ENCODE assay signal across 12 cellular contexts in the genomic region with DNA sequence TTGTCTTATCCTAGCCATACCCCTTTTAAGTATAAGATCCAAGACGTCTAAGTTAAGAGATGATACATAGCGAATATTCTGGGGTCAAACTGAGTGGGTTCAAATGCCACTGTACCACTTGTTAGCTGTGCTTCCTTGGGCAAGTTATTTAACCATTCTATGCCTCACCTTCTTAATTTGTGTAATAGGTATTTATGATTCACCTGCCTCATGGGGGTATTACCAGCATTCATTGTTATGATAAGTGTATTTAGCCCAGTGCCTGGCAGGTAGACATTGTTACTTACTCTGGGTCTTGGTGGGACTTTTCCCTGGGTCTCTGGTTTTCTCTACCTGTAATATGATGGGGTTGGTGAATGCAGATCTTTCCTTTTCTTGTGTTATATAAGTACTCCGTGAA. TPM values are rescaled to one million over a fixed set of nuclear protein-coding genes. Genes with fewer than 3 reads are reported as not detected.
DNase-seq lines count a peak whose midpoint lies in the region; ATAC-seq, FAIRE-seq and TF ChIP-seq lines count a peak whose summit lies in the region.
"Had no signal": no experiment of that assay in that cellular context is flagged by ENCODE, and none has a peak within 500 bp of the region (broad histone marks: within the 10 kb centered on the region; RNA-seq: fewer than 3 reads in every experiment).

No MANE protein-coding gene starts in this region.

- TF ChIP-seq CTCF in GM06990 (IDR thresholded peaks at IDR 0.05; ENCODE audit: insufficient read depth, low read length, poor library complexity, severe bottlenecking) (no peak), NB4 (IDR thresholded peaks at IDR 0.05; ENCODE audit: low read depth, low read length) (no peak), H1 (IDR thresholded peaks at IDR 0.05; ENCODE audit: control extremely low read depth in 1 of 3, insufficient read depth in 1 of 3, low read depth in 1 of 3, low read length in 3 of 3) (no peak), neutrophil (IDR thresholded peaks at IDR 0.05) (no peak), lower lobe of right lung (IDR thresholded peaks at IDR 0.05) (no peak)

- H3K27me3 ChIP-seq in GM06990 (replicated peaks; ENCODE audit: control insufficient read depth, insufficient read depth, low read length), result no peaks in the 10 kb centered on the region
- H3K27me3 ChIP-seq in H1 (replicated peaks in 1 of 4; ENCODE audit: control insufficient read depth in 3 of 4, extremely low read depth in 1 of 4, insufficient read depth in 3 of 4, low read length in 3 of 4), result no peaks in the 10 kb centered on the region
- no peaks in the 10 kb centered on the region for H3K27me3 ChIP-seq in neutrophil
- no peaks in the 10 kb centered on the region for H3K27me3 ChIP-seq in lower lobe of right lung (ENCODE audit: low read depth)

- H3K9me3 ChIP-seq in H1 (ENCODE audit: insufficient read depth in 2 of 2, low read depth in 1 of 2, low read length in 1 of 2), result no peaks in the 10 kb centered on the region
- H3K9me3 ChIP-seq in neutrophil, result no peaks in the 10 kb centered on the region
- no peaks in the 10 kb centered on the region for H3K9me3 ChIP-seq in lower lobe of right lung
- H3K9me3 ChIP-seq: prostate gland had no signal

- H3K4ac ChIP-seq in H1 (replicated peaks; ENCODE audit: insufficient read length, low read depth, low read length), result no peak overlapping the region

- H2BK5ac ChIP-seq in H1 (ENCODE audit: low read depth, low read length), result no peak overlapping the region

- CTCF ChIA-PET in H1 (lab: Charles Lee; ENCODE audit: partially characterized antibody), result interaction anchor here (0.9 to 2.1 kb wide), 6 partner anchors 9 to 67 kb away, joined by 3 to 9 read pairs (median 4); no protein-coding TSS in a partner anchor

- H4K91ac ChIP-seq in H1 (replicated peaks; ENCODE audit: insufficient read length, low read length), result no peak overlapping the region

- no peak overlapping the region for H2BK20ac ChIP-seq in H1 (ENCODE audit: low read length)

- no peak overlapping the region for H2BK15ac ChIP-seq in H1 (ENCODE audit: low read length)

- H3K36me3 ChIP-seq in GM06990 (ENCODE audit: control insufficient read depth, insufficient read depth, low read length) (no peaks in the 10 kb centered on the region), H1 (ENCODE audit: control insufficient read depth in 2 of 4, insufficient read depth in 4 of 4, low read length in 3 of 4) (no peaks in the 10 kb centered on the region; a peak in 1 of 8 replicates), neutrophil (no peaks in the 10 kb centered on the region), lower lobe of right lung (no peaks in the 10 kb centered on the region)
- H3K36me3 ChIP-seq: prostate gland had no signal

- no peak overlapping the region for H2AFZ ChIP-seq in H1 (ENCODE audit: low read length)

- no peak overlapping the region for H4K8ac ChIP-seq in H1 (ENCODE audit: extremely low read depth, insufficient read depth, low read length)

- H3K23ac ChIP-seq in H1 (ENCODE audit: insufficient read length), result no peak overlapping the region

- no peak overlapping the region for H3K56ac ChIP-seq in H1 (replicated peaks; ENCODE audit: insufficient read length, low read depth, low read length)

- peaks cover 37% of the 10 kb centered on the region in 2 experiments for H4K20me1 ChIP-seq in H1 (replicated peaks in 1 of 2; ENCODE audit: control insufficient read depth in 1 of 2, insufficient read depth in 2 of 2, low read length in 2 of 2)

- POLR2A ChIA-PET in H1 (lab: Charles Lee; ENCODE audit: partially characterized antibody), result interaction anchor here (1.5 to 15.0 kb wide), 4 partner anchors 10 to 99 kb away, joined by 6 to 307 read pairs (median 42); a partner anchor contains a TSS

- FAIRE-seq in H1 (lab: Jason Lieb, UNC), result no peak
- FAIRE-seq: TTC549 had no signal

- peak overlapping the region; percentile 77 for H3K4me3 ChIP-seq in GM06990 (replicated peaks; ENCODE audit: low read depth, low read length)
- peak overlapping the region; percentile 62 for H3K4me3 ChIP-seq in NB4 (ENCODE audit: low read depth, low read length)
- H3K4me3 ChIP-seq in H1 (ENCODE audit: extremely low read depth in 1 of 4, insufficient read depth in 2 of 4, low read depth in 3 of 4, low read length in 4 of 4), result peak overlapping the region; percentile 2 to 72 (median 57); a peak in 6 of 8 replicates
- H3K4me3 ChIP-seq in neutrophil (ENCODE audit: low read depth in 1 of 2, low read length in 1 of 2), result no peak overlapping the region
- no peak overlapping the region for H3K4me3 ChIP-seq in lower lobe of right lung
- H3K4me3 ChIP-seq: prostate gland had no signal

- no peak overlapping the region for H2BK120ac ChIP-seq in H1 (replicated peaks; ENCODE audit: low read depth, low read length)

- WGBS in H1 (ENCODE audit: extremely low coverage in 1 of 2, insufficient coverage in 1 of 2, insufficient read length in 1 of 2, insufficient replicate concordance in 2 of 2, low coverage in 1 of 2, low lambda C conversion rate in 2 of 2, missing lambda C conversion rate in 1 of 2), 2 experiments, result 3% methylated on average over 3 of the region's 3 CpGs; no CpG with 5 or more reads in 1 of the 2 experiments

- TF ChIP-seq POLR2A in NB4 (IDR thresholded peaks at IDR 0.05; ENCODE audit: extremely low read depth, insufficient read length) (no peak), H1 (IDR thresholded peaks at IDR 0.05; ENCODE audit: control extremely low read depth in 1 of 2, low read depth in 2 of 2, low read length in 2 of 2) (no peak; a peak in 1 of 3 replicates)

- intact Hi-C loops in lower lobe of right lung (cut with DNase I), result no loop called here

- H3K18ac ChIP-seq in H1 (ENCODE audit: extremely low read depth, low read length), result no peak overlapping the region

- peak overlapping the region; percentile 87 to 88 for H3K4me2 ChIP-seq in H1 (ENCODE audit: insufficient read depth in 1 of 2, low read depth in 2 of 2, low read length in 2 of 2)

- no peak overlapping the region for H3K14ac ChIP-seq in H1 (ENCODE audit: insufficient read length)

- TF ChIP-seq EP300 in H1 (IDR thresholded peaks at IDR 0.05; ENCODE audit: borderline replicate concordance in 1 of 2, low read depth in 2 of 2, low read length in 2 of 2), result no peak

- peak overlapping the region in 1 of 4 experiments; percentile 58; a peak in 1 of 7 replicates for H3K9ac ChIP-seq in H1 (replicated peaks in 1 of 4; ENCODE audit: extremely low read depth in 1 of 4, low read depth in 3 of 4, low read length in 3 of 4)

- H3K4me1 ChIP-seq in H1 (replicated peaks in 1 of 4; ENCODE audit: control insufficient read depth in 3 of 4, insufficient read depth in 4 of 4, low read length in 3 of 4), result peaks cover 14 to 29% (median 22%) of the 10 kb centered on the region in 4 experiments
- peaks cover 46 to 48% of the 10 kb centered on the region in 2 experiments for H3K4me1 ChIP-seq in neutrophil (ENCODE audit: control insufficient read depth in 1 of 2, insufficient read depth in 1 of 2, low read depth in 1 of 2, low read length in 1 of 2)
- peaks cover 59% of the 10 kb centered on the region for H3K4me1 ChIP-seq in lower lobe of right lung

- no peak overlapping the region for H2AK5ac ChIP-seq in H1 (ENCODE audit: low read depth, low read length)

- peaks cover 80 to 85% of the 10 kb centered on the region in 2 experiments for H3K79me2 ChIP-seq in H1 (ENCODE audit: control insufficient read depth in 1 of 2, insufficient read depth in 2 of 2, low read length in 2 of 2)

- no peak overlapping the region for H2BK12ac ChIP-seq in H1 (ENCODE audit: low read depth, low read length)

- no peak for TF ChIP-seq RAD21 in H1 (IDR thresholded peaks at IDR 0.05 in 1 of 2, conservative IDR thresholded peaks at IDR 0.05 in 1 of 2; ENCODE audit: low read depth in 2 of 2, low read length in 2 of 2)

- peaks cover 3% of the 10 kb centered on the region; the same call in 1 of the 2 replicates for H3K23me2 ChIP-seq in H1 (ENCODE audit: low read depth, low read length)

- no peak for DNase-seq in GM06990 (ENCODE audit: extremely low read depth, insufficient read length)
- DNase-seq in NB4 (ENCODE audit: low read depth), result no peak
- no peak for DNase-seq in H1 (ENCODE audit: low read depth in 1 of 2, low spot score in 2 of 2)
- DNase-seq in 8988T, result no peak
- DNase-seq in stimulated activated CD4-positive, alpha-beta T cell treated with anti-CD3 and anti-CD28 coated beads, Interleukin-1b, Interleukin-23, amount 100 ng/mL, for 48 hours, result no peak
- DNase-seq in lower lobe of right lung, result no peak
- DNase-seq: aorta, NCI-H345 had no signal

- H4K5ac ChIP-seq in H1 (ENCODE audit: insufficient read length, low read depth, low read length), result no peak overlapping the region

- H3K27ac ChIP-seq in H1 (ENCODE audit: low read depth, low read length), result no peak overlapping the region
- H3K27ac ChIP-seq in neutrophil, result peak overlapping the region; percentile 85
- H3K27ac ChIP-seq in lower lobe of right lung, result no peak overlapping the region

- no peak for ATAC-seq in HG03039 (IDR thresholded peaks at IDR 0.05; ENCODE audit: unreplicated experiment)
- ATAC-seq in lower lobe of right lung, result no peak

- peaks cover 4% of the 10 kb centered on the region; the same call in 1 of the 2 replicates for H3K79me1 ChIP-seq in H1 (ENCODE audit: low read depth, low read length)

TF ChIP-seq in H1, 55 proteins besides CTCF, POLR2A, EP300 and RAD21 (continues in another document):
- TF ChIP-seq NRF1 (IDR thresholded peaks at IDR 0.05; ENCODE audit: low read depth, low read length) (no peak), POU5F1 (IDR thresholded peaks at IDR 0.05; ENCODE audit: low read depth, low read length) (no peak), TCF12 (IDR thresholded peaks at IDR 0.05; ENCODE audit: low read depth, low read length) (no peak), SIX5 (IDR thresholded peaks at IDR 0.05; ENCODE audit: low read depth, low read length) (no peak), TAF7 (optimal IDR thresholded peaks at IDR 0.05; ENCODE audit: borderline replicate concordance, low read depth, low read length) (no peak)

RNA-seq across cellular contexts. Expression of a gene that starts 3.8 kb away (rescaled TPM):
- 409 and 422 TPM in 2 replicates for total RNA-seq in H1 (2021; fragmentation: NEBNext Ultra II Directional; extraction: Animal tissue kit (Norgen Biotek cat#: 25700))
- polyA plus RNA-seq in H1 (2011; rRNA removed), result 106 and 156 TPM in 2 replicates
- 126 TPM for polyA plus RNA-seq in H1 (2011; cell fraction: cytosol; rRNA removed)
- 349 TPM for polyA plus RNA-seq in H1 (2011; cell fraction: nucleus; rRNA removed)
- polyA plus RNA-seq in H1 (2012, experiment 1 of 2), result 181 to 219 TPM (median 186 TPM) in 4 replicates
- polyA plus RNA-seq in H1 (2012, experiment 2 of 2), result 78.9 TPM
- 201 TPM for polyA plus RNA-seq in H1 (2013, experiment 1 of 2)
- polyA plus RNA-seq in H1 (2013, experiment 2 of 2), result 196 TPM
- polyA minus RNA-seq in H1 (2011; rRNA and poly(A)+ RNA removed), result 223 and 225 TPM in 2 replicates
- 149 TPM for polyA minus RNA-seq in H1 (2011; cell fraction: cytosol; rRNA and poly(A)+ RNA removed)
- 253 TPM for polyA minus RNA-seq in H1 (2011; cell fraction: nucleus; rRNA and poly(A)+ RNA removed)
- total RNA-seq in lower lobe of right lung, result 143 TPM

Comparison
In these comparisons a context has a peak if more than half of its experiments do, and no peak if none do; other contexts are left out.
1. H3K4me3 ChIP-seq: peak in GM06990 (single experiment), NB4 (single experiment) and H1 (4 of 4); none in neutrophil (0 of 2) and lower lobe of right lung (single experiment).